In the genomic region with DNA sequence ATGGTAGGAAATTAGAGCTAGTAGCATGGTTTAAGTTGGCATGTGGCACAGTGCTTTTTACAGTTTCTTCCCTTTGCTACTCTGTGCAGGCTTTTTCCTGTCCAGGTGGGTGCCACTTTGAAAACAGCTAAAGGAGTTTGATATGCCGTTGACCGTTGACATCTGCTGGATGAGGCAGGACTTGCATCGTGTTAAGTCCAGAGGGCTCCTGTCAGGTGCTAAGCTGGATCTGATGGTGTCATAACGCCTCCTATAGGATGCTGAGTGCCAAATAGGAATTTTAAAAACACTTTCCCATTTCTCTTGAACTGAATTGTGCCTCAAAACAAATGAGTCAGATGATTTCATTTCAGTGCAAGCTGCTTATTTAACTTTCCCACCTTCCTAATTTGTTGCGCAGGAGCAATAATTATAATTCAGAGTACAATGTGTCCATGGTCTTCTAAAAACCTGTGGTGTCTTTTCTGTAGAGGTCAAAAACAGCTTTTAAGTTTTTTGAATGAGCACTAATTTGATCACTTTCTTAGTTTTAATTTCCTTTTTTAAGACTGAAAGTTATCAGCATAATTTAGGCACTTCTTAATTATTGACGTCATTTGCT, we compare ENCODE assay signal across 8 cellular contexts.
A peak's percentile ranks its signal among the peaks of the same experiment; 100 is the strongest.
DNase-seq lines count a peak whose midpoint lies in the region; ATAC-seq and TF ChIP-seq lines count a peak whose summit lies in the region.

No MANE protein-coding gene starts in this region.

- H3K4me1 Mint-ChIP-seq in nephron: peaks cover 16% of the 10 kb centered on the region

- ATAC-seq in HG02970 (IDR thresholded peaks at IDR 0.05; ENCODE audit: low FRiP score, unreplicated experiment) (peak; percentile 70), esophagus mucosa (peak; percentile 87)

- H3K4me3 ChIP-seq in AG09309 (ENCODE audit: control insufficient read depth, low read depth, low read length): no peak overlapping the region

- H3K27me3 Mint-ChIP-seq in nephron (ENCODE audit: low read depth): peaks cover 44% of the 10 kb centered on the region

- DNase-seq in AG09309 (ENCODE audit: low read depth): peak; percentile 11
- peak; percentile 38 for DNase-seq in GM13977 (ENCODE audit: low spot score)
- peak; percentile 83 for DNase-seq in NCI-H1694 treated with DMSO at 0.1 percent for 48 hours (lab: John Stamatoyannopoulos, UW)
- peak; percentile 93 for DNase-seq in SW480 (ENCODE audit: low spot score)
- no peak for DNase-seq in central memory CD4-positive, alpha-beta T cell

- no peaks in the 10 kb centered on the region for H3K9me3 Mint-ChIP-seq in nephron

- peak; percentile 46 for TF ChIP-seq CTCF in AG09309 (IDR thresholded peaks at IDR 0.05; ENCODE audit: control insufficient read depth, insufficient read depth, low read depth, low read length, missing control alignments)
- TF ChIP-seq CTCF in GM13977 (IDR thresholded peaks at IDR 0.05; ENCODE audit: extremely low read depth, insufficient read depth, missing control alignments): peak; percentile 61
- TF ChIP-seq CTCF in nephron (IDR thresholded peaks at IDR 0.05; ENCODE audit: unreplicated experiment in 3 of 3): peak; percentile 64 to 78 (median 69)

- H3K27ac Mint-ChIP-seq in nephron: no peak overlapping the region

- H3K4me3 Mint-ChIP-seq in nephron: no peak overlapping the region

- no peaks in the 10 kb centered on the region for H3K36me3 Mint-ChIP-seq in nephron (ENCODE audit: low read depth)

- in situ Hi-C loops in GM13977 (cut with MboI; ENCODE audit: low pct_unique_long_range_greater_than_20kb, low sequenced_read_pairs, unreplicated experiment): no loop called here
